ENCODE assay signal across 2 cellular contexts in the genomic region with DNA sequence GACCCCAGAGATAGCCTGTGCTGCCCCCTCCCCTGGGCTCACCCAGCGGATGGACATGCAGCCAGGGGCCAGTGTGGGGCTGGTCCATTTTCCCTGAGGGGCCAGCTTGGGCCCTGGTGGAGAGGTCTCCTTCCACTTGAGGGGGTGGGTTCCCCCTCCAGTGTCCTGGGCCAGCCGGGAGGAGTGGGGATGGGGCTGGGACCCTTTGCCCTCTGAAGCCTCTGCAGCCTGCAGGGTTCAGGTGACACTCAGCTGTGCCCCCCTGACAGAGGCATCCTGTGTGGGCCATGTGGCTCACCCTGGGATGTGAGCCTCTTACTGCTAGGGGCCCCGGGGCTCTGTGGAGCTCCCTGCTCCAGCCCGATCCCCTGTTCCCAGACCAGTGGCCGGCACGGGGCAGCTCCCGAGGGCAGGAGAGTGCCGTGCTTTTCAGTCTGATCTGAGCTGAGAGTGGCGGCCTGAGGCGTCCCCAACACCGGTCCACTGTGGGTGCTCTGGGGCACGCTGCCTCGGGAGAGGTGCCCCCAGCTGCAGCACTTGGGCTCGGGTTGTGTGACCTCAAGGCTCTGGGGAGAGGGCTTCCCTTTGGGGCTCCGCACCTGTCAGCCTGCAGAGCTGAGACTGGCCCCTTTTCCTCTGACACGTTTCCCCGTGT.
TF ChIP-seq lines count a peak whose summit lies in the region.

No MANE protein-coding gene starts in this region.

TF ChIP-seq in HepG2, 621 proteins besides CTCF, POLR2A, EP300 and RAD21:
- TF ChIP-seq, protein P1, sequence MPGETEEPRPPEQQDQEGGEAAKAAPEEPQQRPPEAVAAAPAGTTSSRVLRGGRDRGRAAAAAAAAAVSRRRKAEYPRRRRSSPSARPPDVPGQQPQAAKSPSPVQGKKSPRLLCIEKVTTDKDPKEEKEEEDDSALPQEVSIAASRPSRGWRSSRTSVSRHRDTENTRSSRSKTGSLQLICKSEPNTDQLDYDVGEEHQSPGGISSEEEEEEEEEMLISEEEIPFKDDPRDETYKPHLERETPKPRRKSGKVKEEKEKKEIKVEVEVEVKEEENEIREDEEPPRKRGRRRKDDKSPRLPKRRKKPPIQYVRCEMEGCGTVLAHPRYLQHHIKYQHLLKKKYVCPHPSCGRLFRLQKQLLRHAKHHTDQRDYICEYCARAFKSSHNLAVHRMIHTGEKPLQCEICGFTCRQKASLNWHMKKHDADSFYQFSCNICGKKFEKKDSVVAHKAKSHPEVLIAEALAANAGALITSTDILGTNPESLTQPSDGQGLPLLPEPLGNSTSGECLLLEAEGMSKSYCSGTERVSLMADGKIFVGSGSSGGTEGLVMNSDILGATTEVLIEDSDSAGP (CRISPR knock-in tag; IDR thresholded peaks at IDR 0.05; ENCODE audit: borderline replicate concordance), result peak; percentile 11; the same call in 1 of the 2 replicates
- TF ChIP-seq, protein P2, sequence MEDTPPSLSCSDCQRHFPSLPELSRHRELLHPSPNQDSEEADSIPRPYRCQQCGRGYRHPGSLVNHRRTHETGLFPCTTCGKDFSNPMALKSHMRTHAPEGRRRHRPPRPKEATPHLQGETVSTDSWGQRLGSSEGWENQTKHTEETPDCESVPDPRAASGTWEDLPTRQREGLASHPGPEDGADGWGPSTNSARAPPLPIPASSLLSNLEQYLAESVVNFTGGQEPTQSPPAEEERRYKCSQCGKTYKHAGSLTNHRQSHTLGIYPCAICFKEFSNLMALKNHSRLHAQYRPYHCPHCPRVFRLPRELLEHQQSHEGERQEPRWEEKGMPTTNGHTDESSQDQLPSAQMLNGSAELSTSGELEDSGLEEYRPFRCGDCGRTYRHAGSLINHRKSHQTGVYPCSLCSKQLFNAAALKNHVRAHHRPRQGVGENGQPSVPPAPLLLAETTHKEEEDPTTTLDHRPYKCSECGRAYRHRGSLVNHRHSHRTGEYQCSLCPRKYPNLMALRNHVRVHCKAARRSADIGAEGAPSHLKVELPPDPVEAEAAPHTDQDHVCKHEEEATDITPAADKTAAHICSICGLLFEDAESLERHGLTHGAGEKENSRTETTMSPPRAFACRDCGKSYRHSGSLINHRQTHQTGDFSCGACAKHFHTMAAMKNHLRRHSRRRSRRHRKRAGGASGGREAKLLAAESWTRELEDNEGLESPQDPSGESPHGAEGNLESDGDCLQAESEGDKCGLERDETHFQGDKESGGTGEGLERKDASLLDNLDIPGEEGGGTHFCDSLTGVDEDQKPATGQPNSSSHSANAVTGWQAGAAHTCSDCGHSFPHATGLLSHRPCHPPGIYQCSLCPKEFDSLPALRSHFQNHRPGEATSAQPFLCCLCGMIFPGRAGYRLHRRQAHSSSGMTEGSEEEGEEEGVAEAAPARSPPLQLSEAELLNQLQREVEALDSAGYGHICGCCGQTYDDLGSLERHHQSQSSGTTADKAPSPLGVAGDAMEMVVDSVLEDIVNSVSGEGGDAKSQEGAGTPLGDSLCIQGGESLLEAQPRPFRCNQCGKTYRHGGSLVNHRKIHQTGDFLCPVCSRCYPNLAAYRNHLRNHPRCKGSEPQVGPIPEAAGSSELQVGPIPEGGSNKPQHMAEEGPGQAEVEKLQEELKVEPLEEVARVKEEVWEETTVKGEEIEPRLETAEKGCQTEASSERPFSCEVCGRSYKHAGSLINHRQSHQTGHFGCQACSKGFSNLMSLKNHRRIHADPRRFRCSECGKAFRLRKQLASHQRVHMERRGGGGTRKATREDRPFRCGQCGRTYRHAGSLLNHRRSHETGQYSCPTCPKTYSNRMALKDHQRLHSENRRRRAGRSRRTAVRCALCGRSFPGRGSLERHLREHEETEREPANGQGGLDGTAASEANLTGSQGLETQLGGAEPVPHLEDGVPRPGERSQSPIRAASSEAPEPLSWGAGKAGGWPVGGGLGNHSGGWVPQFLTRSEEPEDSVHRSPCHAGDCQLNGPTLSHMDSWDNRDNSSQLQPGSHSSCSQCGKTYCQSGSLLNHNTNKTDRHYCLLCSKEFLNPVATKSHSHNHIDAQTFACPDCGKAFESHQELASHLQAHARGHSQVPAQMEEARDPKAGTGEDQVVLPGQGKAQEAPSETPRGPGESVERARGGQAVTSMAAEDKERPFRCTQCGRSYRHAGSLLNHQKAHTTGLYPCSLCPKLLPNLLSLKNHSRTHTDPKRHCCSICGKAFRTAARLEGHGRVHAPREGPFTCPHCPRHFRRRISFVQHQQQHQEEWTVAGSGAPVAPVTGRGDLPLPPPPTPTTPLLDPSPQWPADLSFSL (CRISPR knock-in tag; IDR thresholded peaks at IDR 0.05), result no peak
- TF ChIP-seq AGO1 (IDR thresholded peaks at IDR 0.05; ENCODE audit: low read depth, low read length, poor library complexity, severe bottlenecking) (peak; percentile 49), EZH2 (conservative IDR thresholded peaks at IDR 0.05; ENCODE audit: low read depth, low read length) (0 out of 2 replicates have a peak, but pooled peaks have one; percentile 28)

TF ChIP-seq in WTC11, 78 proteins besides CTCF, POLR2A, EP300 and RAD21:
- TF ChIP-seq ATF1 (CRISPR knock-in tag; IDR thresholded peaks at IDR 0.05) (no peak; the same call in 1 of the 2 replicates), IRF2 (CRISPR knock-in tag; IDR thresholded peaks at IDR 0.05; ENCODE audit: borderline replicate concordance, low read depth) (0 out of 2 replicates have a peak, but pooled peaks have one; percentile 14), CBFB (CRISPR knock-in tag; IDR thresholded peaks at IDR 0.05; ENCODE audit: low read depth) (no peak)
- TF ChIP-seq, protein P3, sequence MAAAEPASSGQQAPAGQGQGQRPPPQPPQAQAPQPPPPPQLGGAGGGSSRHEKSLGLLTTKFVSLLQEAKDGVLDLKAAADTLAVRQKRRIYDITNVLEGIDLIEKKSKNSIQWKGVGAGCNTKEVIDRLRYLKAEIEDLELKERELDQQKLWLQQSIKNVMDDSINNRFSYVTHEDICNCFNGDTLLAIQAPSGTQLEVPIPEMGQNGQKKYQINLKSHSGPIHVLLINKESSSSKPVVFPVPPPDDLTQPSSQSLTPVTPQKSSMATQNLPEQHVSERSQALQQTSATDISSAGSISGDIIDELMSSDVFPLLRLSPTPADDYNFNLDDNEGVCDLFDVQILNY (CRISPR knock-in tag; IDR thresholded peaks at IDR 0.05), result 0 out of 2 replicates have a peak, but pooled peaks have one; percentile 30
TF ChIP-seq in WTC11: peak in this region for 2.
